ENCODE assay signal across 8 cellular contexts in genomic region chr3:58049143-58049785, GRCh38. TPM values are rescaled to one million over a fixed set of nuclear protein-coding genes. Genes with fewer than 3 reads are reported as not detected.
DNase-seq lines count a peak whose midpoint lies in the region; ATAC-seq and TF ChIP-seq lines count a peak whose summit lies in the region.

No MANE protein-coding gene starts in this region.

- no peaks in the 10 kb centered on the region for H3K36me3 ChIP-seq in mucosa of descending colon (ENCODE audit: low read depth)

- ATAC-seq in mucosa of descending colon: peak; percentile 43
- no peak for ATAC-seq in HG03565 (IDR thresholded peaks at IDR 0.05; ENCODE audit: unreplicated experiment)
- ATAC-seq in GM18870 (IDR thresholded peaks at IDR 0.05; ENCODE audit: unreplicated experiment): no peak

- no peak for TF ChIP-seq CTCF in AG04450 (IDR thresholded peaks at IDR 0.05; ENCODE audit: low read depth, low read length)
- no peak for TF ChIP-seq CTCF in epithelial cell of esophagus (IDR thresholded peaks at IDR 0.05; ENCODE audit: insufficient read depth, low read depth, low read length, missing control alignments)
- TF ChIP-seq CTCF in mucosa of descending colon (IDR thresholded peaks at IDR 0.05): no peak

- H3K4me1 ChIP-seq in mucosa of descending colon (ENCODE audit: low read depth): peaks cover 36% of the 10 kb centered on the region

- POLR2A ChIA-PET in AG04450 (lab: Yijun Ruan, JAX): interaction anchor here (2.6 kb wide), 1 partner anchor 10 kb away, joined by 18 read pairs; no protein-coding TSS in a partner anchor

- H3K27ac ChIP-seq in AG04450 (ENCODE audit: low read depth, low read length): peak overlapping the region; percentile 80

- no peak overlapping the region for H3K4me3 ChIP-seq in AG04450 (ENCODE audit: low read depth, low read length)
- no peak overlapping the region for H3K4me3 ChIP-seq in epithelial cell of esophagus (ENCODE audit: low read length)
- no peak overlapping the region for H3K4me3 ChIP-seq in mucosa of descending colon

- CTCF ChIA-PET in AG04450 (lab: Charles Lee): interaction anchor here (1.4 kb wide), 1 partner anchor 33 kb away, joined by 3 read pairs; no protein-coding TSS in a partner anchor

- DNase-seq in AG04450 (ENCODE audit: low read depth, low spot score): no peak
- DNase-seq in NCI-H1092 (lab: John Stamatoyannopoulos, UW): peak; percentile 12
- DNase-seq in epithelial cell of esophagus (ENCODE audit: low read depth): peak; percentile 99
- peak in 1 of 3 donors; percentile 32 for DNase-seq in mucosa of descending colon
- DNase-seq in SK-N-DZ (ENCODE audit: low spot score): no peak
- DNase-seq in central memory CD4-positive, alpha-beta T cell: no peak

- intact Hi-C loops in mucosa of descending colon (cut with DNase I, micrococcal nuclease): no loop called here

- no peaks in the 10 kb centered on the region for H3K9me3 ChIP-seq in AG04450 (ENCODE audit: control insufficient read depth, insufficient read depth, low read length)
- no peaks in the 10 kb centered on the region for H3K9me3 ChIP-seq in mucosa of descending colon

- H3K27me3 ChIP-seq in AG04450 (ENCODE audit: control insufficient read depth, insufficient read depth, low read length): no peaks in the 10 kb centered on the region

RNA-seq across cellular contexts. Expression of gene FLNB, which starts 41.0 kb away (rescaled TPM):
- 89.6 and 90.4 TPM in 2 replicates for polyA plus RNA-seq in AG04450 (2011; rRNA removed)
- polyA minus RNA-seq in AG04450 (2011; rRNA and poly(A)+ RNA removed): 265 and 295 TPM in 2 replicates
- total RNA-seq in mucosa of descending colon: 100 to 1,000 TPM; 256 to 555 (median 357) TPM
- polyA plus RNA-seq in SK-N-DZ (2014; cell fraction: cytosol; rRNA removed): 23.1 and 24.2 TPM in 2 replicates
- polyA plus RNA-seq in SK-N-DZ (2014; cell fraction: nucleus; rRNA removed): 22.6 and 25.4 TPM in 2 replicates

Comparison
In these comparisons a context has a peak if more than half of its experiments do, and no peak if none do; other contexts are left out.
1. DNase-seq: peak in NCI-H1092 (single experiment) and epithelial cell of esophagus (single experiment); none in AG04450 (single experiment), SK-N-DZ (single experiment) and central memory CD4-positive, alpha-beta T cell (single experiment).